Comparison of ENCODE assay signal across 9 cellular contexts in genomic region chr2:38074775-38075435, GRCh38. TPM values are rescaled to one million over a fixed set of nuclear protein-coding genes. Genes with fewer than 3 reads are reported as not detected.
DNase-seq lines count a peak whose midpoint lies in the region; ATAC-seq, FAIRE-seq and TF ChIP-seq lines count a peak whose summit lies in the region.
"Had no signal": no experiment of that assay in that cellular context is flagged by ENCODE, and none has a peak within 500 bp of the region (broad histone marks: within the 10 kb centered on the region; RNA-seq: fewer than 3 reads in every experiment).

No MANE protein-coding gene starts in this region.

- H3K4me1 Mint-ChIP-seq in chondrocyte (ENCODE audit: low read depth) = peaks cover 50% of the 10 kb centered on the region

- no peak for TF ChIP-seq EP300 in HepG2 (IDR thresholded peaks at IDR 0.05; ENCODE audit: low read depth in 2 of 2, low read length in 2 of 2)
- no peak for TF ChIP-seq EP300 in HepG2 (CRISPR knock-in tag; IDR thresholded peaks at IDR 0.05; ENCODE audit: borderline replicate concordance)

- TF ChIP-seq CTCF in chondrocyte (IDR thresholded peaks at IDR 0.05) (peak; percentile 34), HepG2 (CRISPR knock-in tag; IDR thresholded peaks at IDR 0.05) (no peak), tibial artery (IDR thresholded peaks at IDR 0.05) (no peak)

- no peak for TF ChIP-seq RAD21 in HepG2 (CRISPR knock-in tag; IDR thresholded peaks at IDR 0.05)

- H3K27ac ChIP-seq in HepG2 (ENCODE audit: extremely low read length, insufficient read depth, low read length) (no peak overlapping the region), tibial artery (no peak overlapping the region)

- H3K27me3 ChIP-seq in HepG2 (ENCODE audit: control insufficient read depth in 1 of 2, insufficient read depth in 2 of 2, low read length in 2 of 2) (peaks cover 0 to 8% of the 10 kb centered on the region in 2 experiments; a peak in 1 of 5 replicates), tibial artery (peaks cover 0 to 43% of the 10 kb centered on the region in 2 donors)

- no peak overlapping the region for H3K9ac ChIP-seq in HepG2 (ENCODE audit: insufficient read depth, low read depth, low read length)

- H3K4me3 ChIP-seq in HepG2 (replicated peaks in 1 of 3; ENCODE audit: insufficient read depth in 1 of 3, low read depth in 2 of 3, low read length in 3 of 3) (no peak overlapping the region), tibial artery (peak overlapping the region; percentile 47 to 61)

- intact Hi-C loops in HepG2 (cut with micrococcal nuclease; ENCODE audit: unreplicated experiment) (no loop called here), tibial artery (cut with DNase I; ENCODE audit: low total_unique reads) (no loop called here)

- in situ Hi-C loops in HepG2 (cut with HindIII; ENCODE audit: extremely low pct_ligation_motif_present, low pct_unique_long_range_greater_than_20kb) = no loop called here

- H3K27me3 Mint-ChIP-seq in chondrocyte (ENCODE audit: low read depth) = no peaks in the 10 kb centered on the region

- H4K20me1 ChIP-seq in HepG2 (ENCODE audit: insufficient read depth, low read length) = no peaks in the 10 kb centered on the region

- FAIRE-seq in HepG2 (lab: Jason Lieb, UNC) = no peak

- peak; percentile 74 for DNase-seq in activated CD8-positive, alpha-beta memory T cell treated with anti-CD3 and anti-CD28 coated beads for 24 hours
- DNase-seq in activated CD8-positive, alpha-beta memory T cell treated with anti-CD3 and anti-CD28 coated beads, Interleukin-2, amount 50 U/mL, for 4 hours = no peak
- DNase-seq in chondrocyte (ENCODE audit: low spot score) (no peak), HepG2 (ENCODE audit: low spot score) (no peak), tibial artery (no peak), DMS114 treated with DMSO at 0.1 percent for 48 hours (lab: John Stamatoyannopoulos, UW; ENCODE audit: unreplicated experiment) (no peak), NOMO-1 (lab: John Stamatoyannopoulos, UW; ENCODE audit: unreplicated experiment in 2 of 2) (no peak), pons (ENCODE audit: low spot score) (no peak)

- no peak for TF ChIP-seq POLR2A in HepG2 (IDR thresholded peaks at IDR 0.05; ENCODE audit: insufficient read depth in 1 of 2, low read depth in 2 of 2, low read length in 2 of 2)

- H3K27ac Mint-ChIP-seq in chondrocyte (ENCODE audit: unreplicated experiment) = peak overlapping the region; percentile 97
- H3K27ac Mint-ChIP-seq: activated B cell treated with CpG ODN at 0.5 μM for 24 hours had no signal

- BruUV-seq in HepG2 (replicated peaks; lab: Mats Ljungman, UMichigan) = no TSS peak

- POLR2A ChIA-PET in HepG2 (lab: Yijun Ruan, JAX) = no interaction called here

- H2AFZ ChIP-seq in HepG2 (ENCODE audit: low read length) = no peak overlapping the region

- no peaks in the 10 kb centered on the region for H3K79me2 ChIP-seq in HepG2 (ENCODE audit: insufficient read depth, low read length)

- H3K4me1 ChIP-seq in HepG2 (ENCODE audit: insufficient read depth, low read length) = peaks cover 8% of the 10 kb centered on the region
- H3K4me1 ChIP-seq in tibial artery = peaks cover 5 to 48% (median 34%) of the 10 kb centered on the region in 4 donors

- no peak for ATAC-seq in HepG2

- H3K4me2 ChIP-seq in HepG2 (ENCODE audit: low read depth, low read length) = no peak overlapping the region

- H3K36me3 Mint-ChIP-seq in chondrocyte (ENCODE audit: low read depth) = peaks cover 23% of the 10 kb centered on the region

- H3K36me3 ChIP-seq in HepG2 (replicated peaks in 1 of 2; ENCODE audit: control insufficient read depth in 1 of 2, insufficient read depth in 2 of 2, low read length in 2 of 2) (no peaks in the 10 kb centered on the region), tibial artery (no peaks in the 10 kb centered on the region)

- 96% methylated on average over 76 of the region's 76 CpGs for WGBS in HepG2 (ENCODE audit: low lambda C conversion rate)

- peak overlapping the region; percentile 82 for H3K4me3 Mint-ChIP-seq in chondrocyte (ENCODE audit: unreplicated experiment)

- H3K9me3 Mint-ChIP-seq in chondrocyte (ENCODE audit: low read depth) = no peaks in the 10 kb centered on the region
- H3K9me3 Mint-ChIP-seq: activated B cell treated with CpG ODN at 0.5 μM for 24 hours had no signal

- H3K9me3 ChIP-seq in HepG2 (ENCODE audit: low read length) (no peaks in the 10 kb centered on the region), tibial artery (no peaks in the 10 kb centered on the region)

- CTCF ChIA-PET in HepG2 (lab: Yijun Ruan, JAX; ENCODE audit: low intra/inter-chr PET ratio, low total read pairs) = no interaction called here

TF ChIP-seq in HepG2, 621 proteins besides CTCF, POLR2A, EP300 and RAD21:
- no peak for TF ChIP-seq ZBTB20 (CRISPR knock-in tag; IDR thresholded peaks at IDR 0.05; ENCODE audit: borderline replicate concordance, low read depth)
- peak; percentile 25; the same call in 1 of the 2 replicates for TF ChIP-seq DNMT1 (CRISPR knock-in tag; IDR thresholded peaks at IDR 0.05)

RNA-seq across cellular contexts. Expression of gene CYP1B1, which starts 1.0 kb away (rescaled TPM):
- total RNA-seq in chondrocyte = 60.6 to 135 TPM (median 133 TPM) in 3 replicates
- total RNA-seq in HepG2 (2016; rRNA removed; fragmentation: Illumina TruSeq; extraction: Trizol) = not detected in 2 replicates
- total RNA-seq in HepG2 (2016; cell fraction: cytosol; rRNA removed; fragmentation: Illumina TruSeq; extraction: Trizol; ENCODE audit: low read depth) = not detected in 2 replicates
- total RNA-seq in HepG2 (2016; cell fraction: insoluble cytoplasmic fraction; rRNA removed; fragmentation: Illumina TruSeq; extraction: Trizol) = not detected in 2 replicates
- not detected in 2 replicates for total RNA-seq in HepG2 (2016; cell fraction: membrane; rRNA removed; fragmentation: Illumina TruSeq; extraction: Trizol)
- total RNA-seq in HepG2 (2016; cell fraction: nucleus; rRNA removed; fragmentation: Illumina TruSeq; extraction: Trizol) = 0.09 TPM in 1 of 2 replicates, not detected in the other
- not detected in 2 replicates for polyA plus RNA-seq in HepG2 (2011; rRNA removed)
- polyA plus RNA-seq in HepG2 (2011; cell fraction: cytosol; rRNA removed) = not detected in 2 replicates
- not detected in 2 replicates for polyA plus RNA-seq in HepG2 (2011; cell fraction: nucleus; rRNA removed)
- not detected in 2 replicates for polyA plus RNA-seq in HepG2 (2012)
- not detected in 2 replicates for polyA plus RNA-seq in HepG2 (2016; cell fraction: cytosol; fragmentation: Illumina TruSeq; extraction: Trizol; ENCODE audit: low read depth)
- not detected in 2 replicates for polyA plus RNA-seq in HepG2 (2016; cell fraction: insoluble cytoplasmic fraction; fragmentation: Illumina TruSeq; extraction: Trizol; ENCODE audit: low read depth)
- not detected in 2 replicates for polyA plus RNA-seq in HepG2 (2016; cell fraction: membrane; fragmentation: Illumina TruSeq; extraction: Trizol; ENCODE audit: low read depth)
- 0.11 TPM in 1 of 2 replicates, not detected in the other for polyA plus RNA-seq in HepG2 (2016; cell fraction: nucleus; fragmentation: Illumina TruSeq; extraction: Trizol; ENCODE audit: insufficient read depth, low read depth)
- polyA minus RNA-seq in HepG2 (2011; rRNA and poly(A)+ RNA removed; ENCODE audit: low replicate concordance) = 7.5 TPM in 1 of 2 replicates, not detected in the other
- not detected in 2 replicates for polyA minus RNA-seq in HepG2 (2011; cell fraction: cytosol; rRNA and poly(A)+ RNA removed)
- not detected in 2 replicates for polyA minus RNA-seq in HepG2 (2011; cell fraction: nucleus; rRNA and poly(A)+ RNA removed)

Comparison
In these comparisons a context has a peak if more than half of its experiments do, and no peak if none do; other contexts are left out.
1. H3K4me3 ChIP-seq: peak in tibial artery (2 of 2); none in HepG2 (0 of 3).
2. RNA of gene CYP1B1, which starts 1.0 kb away (total RNA-seq): 60.6 to 135 TPM in chondrocyte; 0.09 TPM in HepG2; every median in the first group is over 10 times any median in the second.